22 cellular contexts compared by ENCODE assay signal in the genomic region with DNA sequence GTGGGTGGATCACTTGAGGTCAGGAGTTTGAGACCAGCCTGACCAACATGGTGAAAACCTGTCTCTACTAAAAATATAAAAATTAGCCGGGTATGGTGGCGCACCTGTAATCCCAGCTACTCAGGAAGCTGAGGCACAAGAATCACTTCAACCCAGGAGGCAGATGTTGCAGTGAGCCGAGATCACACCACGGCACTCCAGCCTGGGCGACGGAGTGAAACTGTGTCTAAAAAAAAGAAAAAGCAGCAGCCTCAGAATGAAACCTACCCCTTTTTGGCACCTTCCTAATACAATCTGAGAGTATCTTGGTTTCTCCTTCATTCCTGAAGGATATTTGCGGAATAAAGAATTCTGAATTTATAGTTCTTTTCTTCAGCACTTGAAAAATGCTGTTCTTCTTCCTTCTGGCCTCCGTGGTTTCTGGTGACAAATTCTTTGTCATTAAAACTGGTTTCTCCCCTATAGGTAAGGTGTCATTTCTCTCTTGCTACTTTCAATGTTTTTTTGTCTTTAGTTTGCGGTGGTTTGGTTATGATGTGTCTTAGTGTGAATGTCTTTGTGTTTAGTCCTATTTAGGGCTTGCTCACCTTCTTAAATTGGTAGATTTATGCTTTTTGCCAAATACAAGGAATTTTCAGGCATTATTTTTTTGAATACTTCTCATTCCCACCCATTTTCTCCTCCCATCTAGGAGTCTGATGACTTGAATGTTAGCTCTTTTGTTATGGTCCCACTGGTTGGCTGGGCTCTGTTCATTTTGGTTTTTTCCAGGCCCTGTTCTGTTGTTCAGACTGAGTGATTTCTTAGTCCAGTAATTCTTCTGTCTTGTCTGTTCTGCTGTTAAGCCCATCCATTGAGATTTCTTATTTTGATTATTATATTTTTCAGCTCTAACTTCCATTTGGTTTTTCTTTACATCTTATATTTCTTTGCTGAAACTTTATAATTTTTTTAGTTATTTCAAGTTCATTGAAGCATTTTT. TPM values are rescaled to one million over a fixed set of nuclear protein-coding genes. Genes with fewer than 3 reads are reported as not detected.
DNase-seq lines count a peak whose midpoint lies in the region; ATAC-seq, FAIRE-seq and TF ChIP-seq lines count a peak whose summit lies in the region.
"Had no signal": no experiment of that assay in that cellular context is flagged by ENCODE, and none has a peak within 500 bp of the region (broad histone marks: within the 10 kb centered on the region; RNA-seq: fewer than 3 reads in every experiment).

No MANE protein-coding gene starts in this region.

- intact Hi-C loops in GM12878 (cut with micrococcal nuclease; ENCODE audit: unreplicated experiment): no loop called here
- intact Hi-C loops in left ventricle myocardium inferior (cut with micrococcal nuclease): no loop called here

- H3K4me1 ChIP-seq in GM12878 (ENCODE audit: control insufficient read depth, insufficient read depth, low read length) (peaks cover 8% of the 10 kb centered on the region), left ventricle myocardium inferior (no peaks in the 10 kb centered on the region)
- H3K4me1 ChIP-seq: breast epithelium, gastroesophageal sphincter, uterus had no signal

- POLR2A ChIA-PET in GM12878 (lab: Charles Lee): interaction anchor here (0.6 to 0.7 kb wide), 3 partner anchors 54 to 537 kb away, joined by 3 read pairs; no protein-coding TSS in a partner anchor

- H3K9me3 ChIP-seq in GM12878 (replicated peaks; ENCODE audit: control insufficient read depth, insufficient read depth, low read length): no peaks in the 10 kb centered on the region
- H3K9me3 ChIP-seq in left ventricle myocardium inferior (replicated peaks): no peaks in the 10 kb centered on the region
- H3K9me3 ChIP-seq: breast epithelium, gastroesophageal sphincter, uterus had no signal

- peak overlapping the region; percentile 47 for H3K4me2 ChIP-seq in GM12878 (ENCODE audit: control insufficient read depth, insufficient read depth)

- peak; percentile 44 for FAIRE-seq in GM12878 (lab: Jason Lieb, UNC)

- DNase-seq in GM06990 (ENCODE audit: extremely low read depth, insufficient read length) (peak; percentile 28), GM12878 (ENCODE audit: low read depth, low spot score) (peak; percentile 33), SIG-M5 treated with dmso at 0.1 percent for 504 hours (lab: John Stamatoyannopoulos, UW; ENCODE audit: unreplicated experiment) (no peak), left ventricle myocardium inferior (no peak)
- DNase-seq: activated CD8-positive, alpha-beta memory T cell treated with anti-CD3 and anti-CD28 coated beads, Interleukin-2, amount 50 U/mL, for 4 hours; KBM-7; left cardiac atrium; NCI-H1048; NCI-H2081; NCI-H524; Right ventricle myocardium superior; uterus had no signal

- TF ChIP-seq RAD21 in GM12878 (IDR thresholded peaks at IDR 0.05; ENCODE audit: insufficient read depth, low read depth, low read length): no peak

- BruUV-seq in GM12878 (replicated peaks; lab: Mats Ljungman, UMichigan): no TSS peak

- WGBS in GM12878 (ENCODE audit: insufficient coverage, insufficient replicate concordance, low lambda C conversion rate, missing lambda C conversion rate): 5% methylated on average over 9 of the region's 9 CpGs

- CTCF ChIA-PET in GM12878 (lab: Yijun Ruan, JAX): interaction anchor here (1.4 to 4.0 kb wide), 3 partner anchors 13 to 72 kb away, joined by 3 to 37 read pairs (median 3); no protein-coding TSS in a partner anchor

- H3K27me3 ChIP-seq in GM06990 (replicated peaks; ENCODE audit: control insufficient read depth, insufficient read depth, low read length): no peaks in the 10 kb centered on the region
- H3K27me3 ChIP-seq in GM12878 (replicated peaks in 1 of 2; ENCODE audit: control insufficient read depth in 2 of 2, insufficient read depth in 2 of 2, low read length in 1 of 2): no peaks in the 10 kb centered on the region
- no peaks in the 10 kb centered on the region for H3K27me3 ChIP-seq in left ventricle myocardium inferior (ENCODE audit: low read depth)
- H3K27me3 ChIP-seq: breast epithelium, gastroesophageal sphincter, uterus had no signal

- RAD21 ChIA-PET in GM12878 (lab: Charles Lee; ENCODE audit: unreplicated experiment): interaction anchor here (0.7 kb wide), 1 partner anchor 144 kb away, joined by 4 read pairs; no protein-coding TSS in a partner anchor

- SMC1A ChIA-PET in GM12878 (lab: Charles Lee; ENCODE audit: uncharacterized antibody, unreplicated experiment): interaction anchor here (0.6 to 1.2 kb wide), 3 partner anchors 9 to 537 kb away, joined by 3 to 4 read pairs (median 3); no protein-coding TSS in a partner anchor

- TF ChIP-seq POLR2A in GM12878 (IDR thresholded peaks at IDR 0.05; ENCODE audit: low read depth, low read length): no peak

- H3K9ac ChIP-seq in GM12878 (ENCODE audit: control insufficient read depth, insufficient read depth, low read length): no peak overlapping the region

- ATAC-seq in HG03064 (IDR thresholded peaks at IDR 0.05; ENCODE audit: low read depth, unreplicated experiment): peak; percentile 79
- peak; percentile 93 for ATAC-seq in GM12878
- no peak for ATAC-seq in GM18519 (IDR thresholded peaks at IDR 0.05; ENCODE audit: low FRiP score, unreplicated experiment)
- ATAC-seq in HG03457 (IDR thresholded peaks at IDR 0.05; ENCODE audit: unreplicated experiment): no peak
- ATAC-seq: gastroesophageal sphincter, HCT116, left cardiac atrium had no signal

- H3K27ac ChIP-seq in 22Rv1: peak overlapping the region; percentile 62
- peak overlapping the region; percentile 38 for H3K27ac ChIP-seq in GM12878 (ENCODE audit: control insufficient read depth, insufficient read depth)
- no peak overlapping the region for H3K27ac ChIP-seq in left ventricle myocardium inferior (replicated peaks)
- H3K27ac ChIP-seq: breast epithelium, gastroesophageal sphincter, uterus had no signal

- H4K20me1 ChIP-seq in GM12878 (ENCODE audit: control insufficient read depth, insufficient read depth): no peaks in the 10 kb centered on the region

- peak overlapping the region; percentile 1; the same call in 1 of the 2 replicates for H2AFZ ChIP-seq in GM12878 (ENCODE audit: control insufficient read depth, low read depth, low read length)

- TF ChIP-seq CTCF in 22Rv1 (IDR thresholded peaks at IDR 0.05) (no peak), GM06990 (IDR thresholded peaks at IDR 0.05; ENCODE audit: insufficient read depth, low read length, poor library complexity, severe bottlenecking) (no peak), GM12878 (IDR thresholded peaks at IDR 0.05 in 2 of 3, conservative IDR thresholded peaks at IDR 0.05 in 1 of 3; ENCODE audit: control insufficient read depth in 2 of 3, extremely low read depth in 1 of 3, insufficient read depth in 1 of 3, low read depth in 3 of 3, low read length in 3 of 3) (no peak), left ventricle myocardium inferior (IDR thresholded peaks at IDR 0.05; ENCODE audit: borderline replicate concordance) (no peak)

- no peaks in the 10 kb centered on the region for H3K36me3 ChIP-seq in GM06990 (ENCODE audit: control insufficient read depth, insufficient read depth, low read length)
- no peaks in the 10 kb centered on the region for H3K36me3 ChIP-seq in GM12878 (ENCODE audit: control insufficient read depth in 2 of 2, insufficient read depth in 2 of 2, low read length in 1 of 2)
- no peaks in the 10 kb centered on the region for H3K36me3 ChIP-seq in left ventricle myocardium inferior
- H3K36me3 ChIP-seq: breast epithelium, gastroesophageal sphincter, uterus had no signal

- in situ Hi-C loops in GM12878 (cut with MboI): no loop called here

- H3K4me3 ChIP-seq in GM06990 (replicated peaks; ENCODE audit: low read depth, low read length) (peak overlapping the region; percentile 18; the same call in 1 of the 2 replicates), GM12878 (no peak overlapping the region), left ventricle myocardium inferior (no peak overlapping the region)
- H3K4me3 ChIP-seq: breast epithelium, gastroesophageal sphincter, uterus had no signal

- H3K79me2 ChIP-seq in GM12878 (ENCODE audit: control insufficient read depth, insufficient read depth, low read length): no peaks in the 10 kb centered on the region

- TF ChIP-seq EP300 in GM12878 (IDR thresholded peaks at IDR 0.05; ENCODE audit: borderline replicate concordance in 1 of 2, control insufficient read depth in 1 of 2, low read depth in 2 of 2, low read length in 2 of 2): no peak

RNA-seq across cellular contexts. Expression of gene ASRGL1, which starts 15.4 kb away (rescaled TPM):
- total RNA-seq in GM12878 (2013; cell fraction: nucleolus; rRNA removed): 4.5 and 4.6 TPM in 2 replicates
- total RNA-seq in GM12878 (2014; rRNA removed) (4.9 and 5.8 TPM in 2 replicates), GM12878 (2014; rRNA removed; fragmentation: Illumina TruSeq; extraction: Trizol) (2.9 and 3.4 TPM in 2 replicates), GM12878 (2021) (4.5 and 5.8 TPM in 2 replicates), left ventricle myocardium inferior (4.6 TPM)
- 0.42 TPM for polyA plus RNA-seq in GM12878 (2011; ENCODE audit: low read depth)
- polyA plus RNA-seq in GM12878 (2011; rRNA removed) (23.3 and 24.5 TPM in 2 replicates), GM12878 (2014; fragmentation: Illumina TruSeq; extraction: Trizol) (2.7 and 2.9 TPM in 2 replicates), GM12878 (2014; fragmentation: Nextera tagmentation; extraction: Ambion mirVana) (1 to 10 TPM in 1 of 2 experiments, under 1 TPM in 1; 0.97 to 1.9 TPM), GM12878 (2014; rRNA removed) (3.9 and 5.7 TPM in 2 replicates), GM12878 (2016; fragmentation: Nextera tagmentation; extraction: Ambion mirVana) (10 to 100 TPM; 10.5 to 12.4 TPM)
- 23.1 and 23.3 TPM in 2 replicates for polyA plus RNA-seq in GM12878 (2011; cell fraction: cytosol; rRNA removed)
- polyA plus RNA-seq in GM12878 (2011; cell fraction: nucleus; rRNA removed): 20.0 and 30.4 TPM in 2 replicates
- polyA plus RNA-seq in GM12878 (2012): 1.5 and 1.9 TPM in 2 replicates
- polyA minus RNA-seq in GM12878 (2011; rRNA and poly(A)+ RNA removed): 8.1 and 11.4 TPM in 2 replicates
- 2.9 and 3.3 TPM in 2 replicates for polyA minus RNA-seq in GM12878 (2011; cell fraction: cytosol; rRNA and poly(A)+ RNA removed)
- polyA minus RNA-seq in GM12878 (2011; cell fraction: nucleus; rRNA and poly(A)+ RNA removed): 3.9 and 6.8 TPM in 2 replicates

RNA-seq across cellular contexts. Expression of gene SCGB1D4, which starts 53.8 kb away (rescaled TPM):
- total RNA-seq in GM12878 (2013; cell fraction: nucleolus; rRNA removed): not detected in 2 replicates
- total RNA-seq in GM12878 (2014; rRNA removed) (not detected in 2 replicates), GM12878 (2014; rRNA removed; fragmentation: Illumina TruSeq; extraction: Trizol) (not detected in 2 replicates), GM12878 (2021) (not detected in 2 replicates), left ventricle myocardium inferior (not detected)
- polyA plus RNA-seq in GM12878 (2011; ENCODE audit: low read depth): not detected
- polyA plus RNA-seq in GM12878 (2011; rRNA removed) (not detected in 2 replicates), GM12878 (2014; fragmentation: Illumina TruSeq; extraction: Trizol) (not detected in 2 replicates), GM12878 (2014; fragmentation: Nextera tagmentation; extraction: Ambion mirVana) (not detected), GM12878 (2014; rRNA removed) (not detected in 2 replicates), GM12878 (2016; fragmentation: Nextera tagmentation; extraction: Ambion mirVana) (not detected)
- polyA plus RNA-seq in GM12878 (2011; cell fraction: cytosol; rRNA removed): not detected in 2 replicates
- not detected in 2 replicates for polyA plus RNA-seq in GM12878 (2011; cell fraction: nucleus; rRNA removed)
- polyA plus RNA-seq in GM12878 (2012): not detected in 2 replicates
- polyA minus RNA-seq in GM12878 (2011; rRNA and poly(A)+ RNA removed): not detected in 2 replicates
- polyA minus RNA-seq in GM12878 (2011; cell fraction: cytosol; rRNA and poly(A)+ RNA removed): not detected in 2 replicates
- polyA minus RNA-seq in GM12878 (2011; cell fraction: nucleus; rRNA and poly(A)+ RNA removed): not detected in 2 replicates
- total RNA-seq: breast epithelium, epithelial cell of proximal tubule, G401, gastroesophageal sphincter, left cardiac atrium, mesenteric fat pad, Right ventricle myocardium superior had no signal

Comparison
In these comparisons a context has a peak if more than half of its experiments do, and no peak if none do; other contexts are left out.
1. DNase-seq: peak in GM06990 (single experiment) and GM12878 (single experiment); none in SIG-M5 treated with dmso at 0.1 percent for 504 hours (single experiment) and left ventricle myocardium inferior (single experiment).
2. ATAC-seq: peak in HG03064 (single experiment) and GM12878 (single experiment); none in GM18519 (single experiment) and HG03457 (single experiment).